Comparison of ENCODE assay signal across 18 cellular contexts in genomic region chr18:67410075-67410474, GRCh38.
"Had no signal": no experiment of that assay in that cellular context is flagged by ENCODE, and none has a peak within 500 bp of the region (broad histone marks: within the 10 kb centered on the region; RNA-seq: fewer than 3 reads in every experiment).

No MANE protein-coding gene starts in this region.

- H3K4me3 ChIP-seq: dorsolateral prefrontal cortex, psoas muscle, suprapubic skin had no signal

- H3K36me3 Mint-ChIP-seq: activated naive CD4-positive, alpha-beta T cell treated with anti-CD3 and anti-CD28 coated beads, Interleukin-2, amount 50 U/mL, for 72 hours had no signal

- H3K9me3 Mint-ChIP-seq: activated naive CD4-positive, alpha-beta T cell treated with anti-CD3 and anti-CD28 coated beads, Interleukin-2, amount 50 U/mL, for 72 hours; stimulated activated naive CD8-positive, alpha-beta T cell treated with anti-CD3 and anti-CD28 coated beads, Interleukin-15, amount 100 ng/mL, for 72 hours had no signal

- H3K27me3 ChIP-seq: dorsolateral prefrontal cortex, suprapubic skin had no signal

- ATAC-seq: activated naive CD4-positive, alpha-beta T cell treated with anti-CD3 and anti-CD28 coated beads, Interleukin-2, amount 50 U/mL, for 72 hours; left lobe of liver; psoas muscle; right cardiac atrium; stimulated activated naive CD8-positive, alpha-beta T cell treated with anti-CD3 and anti-CD28 coated beads, Interleukin-15, amount 100 ng/mL, for 72 hours had no signal

- H3K36me3 ChIP-seq: suprapubic skin had no signal

- DNase-seq: activated CD4-positive, alpha-beta T cell treated with anti-CD3 and anti-CD28 coated beads, Interleukin-2, amount 50 U/mL, for 48 hours; activated gamma-delta T cell; dorsolateral prefrontal cortex; head of caudate nucleus; kidney; midbrain; psoas muscle; right cardiac atrium; small intestine; stimulated activated CD4-positive, alpha-beta T cell treated with anti-CD3 and anti-CD28 coated beads, Interleukin-4, amount 100 ng/mL, for 1 hour; stimulated activated naive CD8-positive, alpha-beta T cell treated with anti-CD3 and anti-CD28 coated beads, Interleukin-15, amount 100 ng/mL, for 72 hours; T-helper 2 cell; trophoblast cell had no signal

- FAIRE-seq: colon, frontal cortex, kidney, small intestine had no signal

- H3K4me1 ChIP-seq: psoas muscle, suprapubic skin had no signal

- H3K27ac ChIP-seq: dorsolateral prefrontal cortex, psoas muscle, suprapubic skin had no signal

- H3K4me3 Mint-ChIP-seq: stimulated activated naive CD8-positive, alpha-beta T cell treated with anti-CD3 and anti-CD28 coated beads, Interleukin-15, amount 100 ng/mL, for 72 hours had no signal

- H3K27ac Mint-ChIP-seq: activated naive CD4-positive, alpha-beta T cell treated with anti-CD3 and anti-CD28 coated beads, Interleukin-2, amount 50 U/mL, for 72 hours; stimulated activated naive CD8-positive, alpha-beta T cell treated with anti-CD3 and anti-CD28 coated beads, Interleukin-15, amount 100 ng/mL, for 72 hours had no signal

- H3K9me3 ChIP-seq: psoas muscle, suprapubic skin had no signal

- H3K27me3 Mint-ChIP-seq: stimulated activated naive CD8-positive, alpha-beta T cell treated with anti-CD3 and anti-CD28 coated beads, Interleukin-15, amount 100 ng/mL, for 72 hours had no signal
